12 cellular contexts compared by ENCODE assay signal in genomic region chr7:112448891-112449290, GRCh38. TPM values are rescaled to one million over a fixed set of nuclear protein-coding genes. Genes with fewer than 3 reads are reported as not detected.
DNase-seq lines count a peak whose midpoint lies in the region; ATAC-seq, FAIRE-seq and TF ChIP-seq lines count a peak whose summit lies in the region.
"Had no signal": no experiment of that assay in that cellular context is flagged by ENCODE, and none has a peak within 500 bp of the region (broad histone marks: within the 10 kb centered on the region; RNA-seq: fewer than 3 reads in every experiment).

No MANE protein-coding gene starts in this region.

- peaks cover 26% of the 10 kb centered on the region for H3K4me1 ChIP-seq in CD8-positive, alpha-beta T cell (ENCODE audit: insufficient read depth, low read length)
- peaks cover 0 to 20% (median 14%) of the 10 kb centered on the region in 3 donors for H3K4me1 ChIP-seq in pancreas

- H3K4me1 Mint-ChIP-seq in CD8-positive, alpha-beta T cell (ENCODE audit: low read depth) = peaks cover 38% of the 10 kb centered on the region

- peaks cover 13% of the 10 kb centered on the region for H3K36me3 Mint-ChIP-seq in CD8-positive, alpha-beta T cell

- no peaks in the 10 kb centered on the region for H3K36me3 ChIP-seq in CD8-positive, alpha-beta T cell (ENCODE audit: insufficient read depth, low read length)
- H3K36me3 ChIP-seq in pancreas = no peaks in the 10 kb centered on the region

- no peaks in the 10 kb centered on the region for H3K27me3 Mint-ChIP-seq in CD8-positive, alpha-beta T cell (ENCODE audit: low read depth)
- H3K27me3 Mint-ChIP-seq: activated B cell treated with CpG ODN at 0.5 μM for 24 hours had no signal

- 27 to 30% methylated on average over 3 of the region's 3 CpGs for WGBS in pancreas, 2 donors

- H3K27ac Mint-ChIP-seq in CD8-positive, alpha-beta T cell = no peak overlapping the region

- H3K4me3 Mint-ChIP-seq in CD8-positive, alpha-beta T cell = peak overlapping the region; percentile 98

- no peak for TF ChIP-seq CTCF in CD8-positive, alpha-beta T cell (IDR thresholded peaks at IDR 0.05)
- TF ChIP-seq CTCF in dorsolateral prefrontal cortex (IDR thresholded peaks at IDR 0.05 in 54 of 56, conservative IDR thresholded peaks at IDR 0.05 in 2 of 56; ENCODE audit: low read depth in 1 of 56, partially characterized antibody in 56 of 56) (no peak), pancreas (IDR thresholded peaks at IDR 0.05) (no peak)

- H3K9me3 Mint-ChIP-seq in CD8-positive, alpha-beta T cell = no peaks in the 10 kb centered on the region
- H3K9me3 Mint-ChIP-seq: activated B cell treated with CpG ODN at 0.5 μM for 24 hours had no signal

- CTCF ChIA-PET in CD8-positive, alpha-beta T cell (lab: Charles Lee) = no interaction called here

- DNase-seq in CD8-positive, alpha-beta T cell = no peak
- DNase-seq in NCI-H226 (peak; percentile 21), dorsolateral prefrontal cortex (no peak), pancreas (no peak), posterior cingulate gyrus (no peak), SHP77 treated with DMSO at 0.1 percent for 48 hours (lab: John Stamatoyannopoulos, UW) (no peak), ureter (ENCODE audit: low spot score) (no peak), UCSD-AML1 (lab: John Stamatoyannopoulos, UW; ENCODE audit: unreplicated experiment) (no peak)
- DNase-seq: activated B cell treated with CpG ODN at 0.5 μM for 24 hours, cerebellar nuclear complex, NCI-H524 treated with DMSO at 0.1 percent for 48 hours had no signal

- H3K27ac ChIP-seq in CD8-positive, alpha-beta T cell (ENCODE audit: low read depth, low read length) = no peak overlapping the region
- peak overlapping the region in 31 of 59 donors; percentile 0 to 99 (median 95) for H3K27ac ChIP-seq in dorsolateral prefrontal cortex
- peak overlapping the region; percentile 98 to 99 (median 98) for H3K27ac ChIP-seq in pancreas

- no peak for ATAC-seq in CD8-positive, alpha-beta T cell
- ATAC-seq in pancreas = no peak

- no peak for FAIRE-seq in pancreas (lab: Jason Lieb, UNC)

- H3K27me3 ChIP-seq in CD8-positive, alpha-beta T cell (ENCODE audit: insufficient read depth, low read length) = no peaks in the 10 kb centered on the region
- H3K27me3 ChIP-seq in dorsolateral prefrontal cortex = no peaks in the 10 kb centered on the region
- H3K27me3 ChIP-seq in pancreas = no peaks in the 10 kb centered on the region

- H3K9me3 ChIP-seq in CD8-positive, alpha-beta T cell (ENCODE audit: low read length) = no peaks in the 10 kb centered on the region
- no peaks in the 10 kb centered on the region for H3K9me3 ChIP-seq in pancreas

- no peak overlapping the region for H3K4me3 ChIP-seq in CD8-positive, alpha-beta T cell (ENCODE audit: low read depth, low read length)
- peak overlapping the region in 4 of 59 donors; percentile 93 to 100 (median 96) for H3K4me3 ChIP-seq in dorsolateral prefrontal cortex
- H3K4me3 ChIP-seq in pancreas = peak overlapping the region in 1 of 4 donors; percentile 98

- POLR2A ChIA-PET in CD8-positive, alpha-beta T cell (lab: Charles Lee) = interaction anchor here (3.9 kb wide), 1 partner anchor 17 kb away, joined by 18 read pairs; no protein-coding TSS in a partner anchor

- intact Hi-C loops in CD8-positive, alpha-beta T cell (cut with DNase I, micrococcal nuclease) = loop anchor here in 1 of 2 experiments (2.0 kb wide), 1 partner anchor 56 kb away; no protein-coding TSS in a partner anchor
- intact Hi-C loops in dorsolateral prefrontal cortex (cut with DNase I) (loop anchor here in 1 of 2 donors (10.0 kb wide), 1 partner anchor 704 kb away; no protein-coding TSS in a partner anchor), pancreas (cut with DNase I) (no loop called here), posterior cingulate gyrus (cut with DNase I) (no loop called here)

RNA-seq across cellular contexts. Expression of gene IFRD1, which starts 1.4 kb away (rescaled TPM):
- 100 to 1,000 TPM; 292 to 301 TPM for total RNA-seq in CD8-positive, alpha-beta T cell
- total RNA-seq in dorsolateral prefrontal cortex = 100 to 1,000 TPM in 4 of 120 experiments, 10 to 100 TPM in 116; 39.0 to 110 (median 58.1) TPM
- 100 to 1,000 TPM in 2 of 6 donors, 10 to 100 TPM in 4; 44.7 to 141 (median 72.6) TPM for total RNA-seq in pancreas
- polyA plus RNA-seq in pancreas = 100 to 1,000 TPM in 1 of 2 donors, 10 to 100 TPM in 1; 45.3 to 102 TPM
- 41.4 TPM for total RNA-seq in ureter

RNA-seq across cellular contexts. Expression of gene LSMEM1, which starts 31.9 kb away (rescaled TPM):
- 1 to 10 TPM; 1.5 to 2.1 TPM for total RNA-seq in CD8-positive, alpha-beta T cell
- total RNA-seq in dorsolateral prefrontal cortex (10 to 100 TPM in 9 of 120 experiments, 1 to 10 TPM in 111; 1.6 to 18.2 (median 5.1) TPM), pancreas (1 to 10 TPM in 5 of 6 donors, under 1 TPM in 1; 0.88 to 6.4 (median 2.1) TPM), ureter (2.3 TPM)
- polyA plus RNA-seq in pancreas = 1 to 10 TPM; 7.0 to 8.1 TPM
- total RNA-seq: IMR-90 had no signal
